ENCODE assay signal across 21 cellular contexts in the genomic region with DNA sequence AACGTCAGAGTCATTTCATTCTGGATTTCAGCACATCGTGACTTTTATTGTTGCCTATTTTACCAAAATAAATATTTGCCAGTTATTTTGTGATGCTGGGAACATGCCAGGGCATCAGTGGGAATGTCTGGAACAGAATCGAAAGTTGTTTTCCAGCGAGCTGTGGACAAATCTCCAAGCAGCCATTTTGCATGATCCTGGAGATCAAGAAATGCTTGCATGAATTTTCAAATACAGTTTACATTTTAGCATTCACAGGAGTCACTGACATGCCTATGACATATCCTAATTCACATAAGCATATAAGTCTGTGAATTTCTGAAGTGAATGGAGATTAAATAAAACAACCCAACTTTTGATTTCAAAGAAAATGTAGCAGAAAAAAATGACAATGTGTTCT.
A peak's percentile ranks its signal among the peaks of the same experiment; 100 is the strongest.
DNase-seq lines count a peak whose midpoint lies in the region; ATAC-seq and TF ChIP-seq lines count a peak whose summit lies in the region.
"Had no signal": no experiment of that assay in that cellular context is flagged by ENCODE, and none has a peak within 500 bp of the region (broad histone marks: within the 10 kb centered on the region; RNA-seq: fewer than 3 reads in every experiment).

No MANE protein-coding gene starts in this region.

- H3K27me3 ChIP-seq in A673 (replicated peaks; ENCODE audit: insufficient read depth, low read depth, low read length, poor library complexity): no peaks in the 10 kb centered on the region
- H3K27me3 ChIP-seq in CD8-positive, alpha-beta T cell (ENCODE audit: insufficient read depth, low read length): no peaks in the 10 kb centered on the region
- H3K27me3 ChIP-seq: BLaER1 treated with 17β-estradiol and CSF1 and Interleukin-3, amounts not matched to agents 10 nM and 100 nM had no signal

- in situ Hi-C loops in KBM-7 (cut with MboI; ENCODE audit: low pct_unique_long_range_greater_than_20kb, low sequenced_read_pairs): no loop called here

- H3K36me3 Mint-ChIP-seq in CD8-positive, alpha-beta T cell: no peaks in the 10 kb centered on the region
- H3K36me3 Mint-ChIP-seq: T-cell had no signal

- H3K4me1 Mint-ChIP-seq in CD8-positive, alpha-beta T cell (ENCODE audit: low read depth): no peaks in the 10 kb centered on the region
- H3K4me1 Mint-ChIP-seq: GM23338, T-cell had no signal

- no peaks in the 10 kb centered on the region for H3K9me3 Mint-ChIP-seq in CD8-positive, alpha-beta T cell
- H3K9me3 Mint-ChIP-seq: GM23338, T-cell had no signal

- no peaks in the 10 kb centered on the region for H3K27me3 Mint-ChIP-seq in CD8-positive, alpha-beta T cell (ENCODE audit: low read depth)

- no TSS peak for BruUV-seq in A673 (replicated peaks; lab: Mats Ljungman, UMichigan)

- no peak overlapping the region for H3K27ac ChIP-seq in A673 (ENCODE audit: low read depth, low read length, poor library complexity, severe bottlenecking)
- no peak overlapping the region for H3K27ac ChIP-seq in CD8-positive, alpha-beta T cell (ENCODE audit: low read depth, low read length)
- H3K27ac ChIP-seq: BLaER1 treated with 17β-estradiol and CSF1 and Interleukin-3, amounts not matched to agents 10 nM and 100 nM; SK-N-MC had no signal

- H3K9me3 ChIP-seq in A673 (ENCODE audit: low read depth, low read length, poor library complexity, severe bottlenecking): no peaks in the 10 kb centered on the region
- no peaks in the 10 kb centered on the region for H3K9me3 ChIP-seq in CD8-positive, alpha-beta T cell (ENCODE audit: low read length)
- H3K9me3 ChIP-seq: BLaER1 treated with 17β-estradiol and CSF1 and Interleukin-3, amounts not matched to agents 10 nM and 100 nM had no signal

- no peak overlapping the region for H3K4me3 ChIP-seq in A673 (ENCODE audit: low read depth, low read length, poor library complexity, severe bottlenecking)
- no peak overlapping the region for H3K4me3 ChIP-seq in CD8-positive, alpha-beta T cell (ENCODE audit: low read depth, low read length)
- H3K4me3 ChIP-seq: BLaER1 treated with 17β-estradiol and CSF1 and Interleukin-3, amounts not matched to agents 10 nM and 100 nM; GM23338; K562; SK-N-MC had no signal

- no peak overlapping the region for H3K27ac Mint-ChIP-seq in CD8-positive, alpha-beta T cell
- H3K27ac Mint-ChIP-seq: GM23338, T-cell had no signal

- no peak for TF ChIP-seq CTCF in A673 (conservative IDR thresholded peaks at IDR 0.05; ENCODE audit: low read depth, low read length)
- TF ChIP-seq CTCF in CD8-positive, alpha-beta T cell (IDR thresholded peaks at IDR 0.05): no peak

- H3K4me3 Mint-ChIP-seq in CD8-positive, alpha-beta T cell: no peak overlapping the region
- H3K4me3 Mint-ChIP-seq: GM23338, T-cell had no signal

- peak; percentile 44 for DNase-seq in NCI-H748 (lab: John Stamatoyannopoulos, UW; ENCODE audit: unreplicated experiment)
- no peak for DNase-seq in NCI-H748 treated with DMSO at 0.1 percent for 48 hours (lab: John Stamatoyannopoulos, UW)
- DNase-seq in NCI-H345 treated with DMSO at 0.1 percent for 48 hours (lab: John Stamatoyannopoulos, UW; ENCODE audit: unreplicated experiment): peak; percentile 39
- peak; percentile 56 for DNase-seq in fibroblast of peridontal ligament (ENCODE audit: extremely low read depth)
- no peak for DNase-seq in ecto neural progenitor cell (ENCODE audit: low spot score)
- DNase-seq in A673 (ENCODE audit: low spot score): no peak
- no peak for DNase-seq in CD8-positive, alpha-beta T cell
- DNase-seq in KBM-7: no peak
- DNase-seq: 8988T, GF-D8, NCI-H1048, NCI-H146, NCI-H2081 treated with DMSO at 0.1 percent for 48 hours, NCI-H526 treated with DMSO at 0.1 percent for 48 hours, T-cell had no signal

- ATAC-seq in CD8-positive, alpha-beta T cell: no peak
- ATAC-seq: GM23338, HCT116, K562, Panc1, T-cell had no signal

- H3K36me3 ChIP-seq in A673 (ENCODE audit: insufficient read depth, low read length, poor library complexity, severe bottlenecking): no peaks in the 10 kb centered on the region
- H3K36me3 ChIP-seq in CD8-positive, alpha-beta T cell (ENCODE audit: insufficient read depth, low read length): no peaks in the 10 kb centered on the region
- H3K36me3 ChIP-seq: BLaER1 treated with 17β-estradiol and CSF1 and Interleukin-3, amounts not matched to agents 10 nM and 100 nM had no signal

- intact Hi-C loops in A673 (cut with micrococcal nuclease; ENCODE audit: unreplicated experiment): no loop called here
- intact Hi-C loops in CD8-positive, alpha-beta T cell (cut with DNase I, micrococcal nuclease): no loop called here

- no peaks in the 10 kb centered on the region for H3K4me1 ChIP-seq in A673 (ENCODE audit: insufficient read depth, low read length, poor library complexity, severe bottlenecking)
- no peaks in the 10 kb centered on the region for H3K4me1 ChIP-seq in CD8-positive, alpha-beta T cell (ENCODE audit: insufficient read depth, low read length)
- H3K4me1 ChIP-seq: BLaER1 treated with 17β-estradiol and CSF1 and Interleukin-3, amounts not matched to agents 10 nM and 100 nM had no signal

- POLR2A ChIA-PET in A673 (lab: Charles Lee; ENCODE audit: low non-redundant PET): no interaction called here
- POLR2A ChIA-PET in CD8-positive, alpha-beta T cell (lab: Charles Lee): no interaction called here

- CTCF ChIA-PET in A673 (lab: Charles Lee): no interaction called here
- CTCF ChIA-PET in CD8-positive, alpha-beta T cell (lab: Charles Lee): no interaction called here

Comparison
In these comparisons a context has a peak if more than half of its experiments do, and no peak if none do; other contexts are left out.
1. DNase-seq: peak in NCI-H748 (single experiment), NCI-H345 treated with DMSO at 0.1 percent for 48 hours (single experiment) and fibroblast of peridontal ligament (single experiment); none in NCI-H748 treated with DMSO at 0.1 percent for 48 hours (single experiment), ecto neural progenitor cell (single experiment), A673 (single experiment), CD8-positive, alpha-beta T cell (0 of 7) and KBM-7 (single experiment).